8 cellular contexts compared by ENCODE assay signal in the genomic region with DNA sequence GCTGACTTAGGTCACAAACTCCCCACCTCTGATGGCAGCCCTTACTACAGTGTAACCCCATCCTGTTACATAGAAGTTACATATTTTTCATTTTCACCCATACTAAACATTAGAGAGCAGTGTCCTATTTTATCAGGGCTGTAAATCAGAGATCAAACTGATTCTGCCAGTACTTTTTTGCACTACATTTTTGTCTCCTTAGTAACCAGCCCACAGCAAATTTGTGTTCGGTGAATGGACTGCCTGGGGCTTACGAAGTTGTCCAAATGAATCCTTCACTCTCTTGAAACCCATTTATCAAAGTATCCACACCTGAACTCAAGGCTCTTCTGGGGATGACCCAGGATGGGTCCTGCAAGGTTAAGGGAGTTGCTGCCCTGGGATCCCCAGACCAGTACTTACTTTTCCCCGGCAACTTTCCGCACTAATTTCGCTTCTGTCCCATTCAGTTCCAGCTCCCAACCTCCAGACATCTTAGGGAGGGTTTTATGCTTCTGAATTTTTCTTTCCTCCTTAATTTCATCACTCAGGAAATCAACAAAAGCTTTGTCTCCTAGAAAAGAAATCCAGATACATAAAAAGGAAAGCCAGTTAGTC. TPM values are rescaled to one million over a fixed set of nuclear protein-coding genes. Genes with fewer than 3 reads are reported as not detected.
DNase-seq lines count a peak whose midpoint lies in the region; ATAC-seq, FAIRE-seq and TF ChIP-seq lines count a peak whose summit lies in the region.

No MANE protein-coding gene starts in this region.

- peaks cover 48% of the 10 kb centered on the region for H3K79me2 ChIP-seq in K562 (ENCODE audit: control insufficient read depth, insufficient read depth, low read length)

- no TSS peak for BruUV-seq in K562 (replicated peaks; lab: Mats Ljungman, UMichigan)

- H3K4me3 ChIP-seq in K562 (peak overlapping the region; percentile 94), lower lobe of right lung (peak overlapping the region; percentile 92), mucosa of descending colon (no peak overlapping the region)

- H3K27me3 ChIP-seq in K562 (ENCODE audit: control insufficient read depth in 2 of 2, insufficient read depth in 2 of 2, low read length in 2 of 2) = no peaks in the 10 kb centered on the region
- H3K27me3 ChIP-seq in lower lobe of right lung (ENCODE audit: low read depth) = no peaks in the 10 kb centered on the region

- no peak overlapping the region for H2AFZ ChIP-seq in K562 (ENCODE audit: low read depth, low read length)

- H3K27ac Mint-ChIP-seq in HFFc6 = peak overlapping the region; percentile 87

- TF ChIP-seq POLR2A in K562 (conservative IDR thresholded peaks at IDR 0.05) (no peak), GM12891 (IDR thresholded peaks at IDR 0.05; ENCODE audit: low read depth, low read length) (no peak)

- TF ChIP-seq CTCF in 22Rv1 (IDR thresholded peaks at IDR 0.05) (no peak), HFFc6 (IDR thresholded peaks at IDR 0.05) (no peak), K562 (IDR thresholded peaks at IDR 0.05 in 2 of 3, conservative IDR thresholded peaks at IDR 0.05 in 1 of 3; ENCODE audit: insufficient read depth in 2 of 3, low read depth in 1 of 3, low read length in 3 of 3) (no peak), lower lobe of right lung (IDR thresholded peaks at IDR 0.05) (no peak), mucosa of descending colon (IDR thresholded peaks at IDR 0.05) (no peak)

- H3K4me2 ChIP-seq in K562 (ENCODE audit: insufficient read depth, low read length) = peak overlapping the region; percentile 94

- no peak for ATAC-seq in K562
- ATAC-seq in lower lobe of right lung = no peak
- no peak for ATAC-seq in HG02973 (IDR thresholded peaks at IDR 0.05; ENCODE audit: unreplicated experiment)
- no peak for ATAC-seq in GM18520 (IDR thresholded peaks at IDR 0.05; ENCODE audit: unreplicated experiment)
- no peak for ATAC-seq in mucosa of descending colon

- peak overlapping the region; percentile 90 for H3K4me3 Mint-ChIP-seq in HFFc6

- FAIRE-seq in K562 (lab: Jason Lieb, UNC) (no peak), GM12891 (lab: Jason Lieb, UNC) (no peak)

- H4K20me1 ChIP-seq in K562 (replicated peaks; ENCODE audit: control insufficient read depth, insufficient read depth, low read length) = no peaks in the 10 kb centered on the region

- H3K36me3 Mint-ChIP-seq in HFFc6 (ENCODE audit: low read depth) = peaks cover 45% of the 10 kb centered on the region

- peak overlapping the region; percentile 74 for H3K27ac ChIP-seq in 22Rv1
- peak overlapping the region; percentile 85 for H3K27ac ChIP-seq in K562 (ENCODE audit: extremely low read depth, low read depth, low read length)
- H3K27ac ChIP-seq in lower lobe of right lung = peak overlapping the region; percentile 86

- 0% methylated on average over 5 of the region's 5 CpGs for WGBS in K562 (ENCODE audit: insufficient coverage, low coverage, missing lambda C conversion rate)

- intact Hi-C loops in K562 (cut with micrococcal nuclease) = loop anchor here (5.0 kb wide), 1 partner anchor 241 kb away; no protein-coding TSS in a partner anchor
- intact Hi-C loops in lower lobe of right lung (cut with DNase I) = no loop called here
- intact Hi-C loops in mucosa of descending colon (cut with DNase I, micrococcal nuclease) = no loop called here

- peaks cover 8 to 9% of the 10 kb centered on the region in 2 experiments; a peak in 4 of 5 replicates for H3K4me1 ChIP-seq in K562 (replicated peaks in 1 of 2; ENCODE audit: control insufficient read depth in 2 of 2, insufficient read depth in 2 of 2, low read length in 2 of 2)
- peaks cover 20% of the 10 kb centered on the region for H3K4me1 ChIP-seq in lower lobe of right lung
- H3K4me1 ChIP-seq in mucosa of descending colon (ENCODE audit: low read depth) = peaks cover 16% of the 10 kb centered on the region

- no peak for TF ChIP-seq EP300 in K562 (IDR thresholded peaks at IDR 0.05; ENCODE audit: low read length)

- in situ Hi-C loops in K562 (cut with MboI) = no loop called here

- H3K9ac ChIP-seq in K562 (ENCODE audit: insufficient read depth in 1 of 2, low read depth in 2 of 2, low read length in 2 of 2) = peak overlapping the region; percentile 92 to 97

- CTCF ChIA-PET in K562 (lab: Yijun Ruan, JAX; ENCODE audit: low intra/inter-chr PET ratio) = interaction anchor here (2.0 kb wide), 1 partner anchor 188 kb away, joined by 9 read pairs; no protein-coding TSS in a partner anchor

- no peak for TF ChIP-seq RAD21 in K562 (CRISPR knock-in tag; conservative IDR thresholded peaks at IDR 0.05 in 1 of 2, IDR thresholded peaks at IDR 0.05 in 1 of 2)

- H3K9me1 ChIP-seq in K562 (ENCODE audit: control insufficient read depth, insufficient read depth, low read length) = no peaks in the 10 kb centered on the region

- no peaks in the 10 kb centered on the region for H3K9me3 ChIP-seq in K562 (replicated peaks; ENCODE audit: control insufficient read depth, insufficient read depth, low read depth, low read length)
- no peaks in the 10 kb centered on the region for H3K9me3 ChIP-seq in lower lobe of right lung
- H3K9me3 ChIP-seq in mucosa of descending colon = no peaks in the 10 kb centered on the region

- no peaks in the 10 kb centered on the region for H3K9me3 Mint-ChIP-seq in HFFc6

- peak; percentile 84 for DNase-seq in HFFc6
- no peak for DNase-seq in K562 (ENCODE audit: extremely low read depth in 1 of 4, low spot score in 3 of 4)
- DNase-seq in lower lobe of right lung = no peak
- no peak for DNase-seq in GM12891 (ENCODE audit: insufficient read length, low spot score)
- no peak for DNase-seq in mucosa of descending colon

- peaks cover 58% of the 10 kb centered on the region for H3K36me3 ChIP-seq in K562 (ENCODE audit: control insufficient read depth, insufficient read depth, low read length)
- peaks cover 54% of the 10 kb centered on the region for H3K36me3 ChIP-seq in lower lobe of right lung
- no peaks in the 10 kb centered on the region for H3K36me3 ChIP-seq in mucosa of descending colon (ENCODE audit: low read depth)

- POLR2A ChIA-PET in K562 (lab: Yijun Ruan, JAX) = interaction anchor here (1.2 to 1.5 kb wide), 2 partner anchors 9 to 58 kb away, joined by 4 to 8 read pairs; no protein-coding TSS in a partner anchor

- H3K27me3 Mint-ChIP-seq in HFFc6 (ENCODE audit: insufficient read depth) = peaks cover 3% of the 10 kb centered on the region; the same call in 1 of the 2 replicates

- H3K4me1 Mint-ChIP-seq in HFFc6 (ENCODE audit: low read depth) = peaks cover 45% of the 10 kb centered on the region

RNA-seq across cellular contexts. Expression of gene C1QBP, which starts 1.1 kb away (rescaled TPM):
- 100 to 1,000 TPM; 222 to 267 (median 235) TPM for total RNA-seq in HFFc6 (2021; fragmentation: NEBNext Ultra II Directional; extraction: Animal tissue kit (Norgen Biotek cat#: 25700))
- total RNA-seq in K562 (2011; cell fraction: chromatin; rRNA removed; ENCODE audit: low replicate concordance) = 53.8 and 58.8 TPM in 2 replicates
- total RNA-seq in K562 (2011; cell fraction: nucleolus; rRNA removed) = 54.0 and 57.5 TPM in 2 replicates
- 80.1 and 85.1 TPM in 2 replicates for total RNA-seq in K562 (2011; cell fraction: nucleoplasm; rRNA removed)
- total RNA-seq in K562 (2014; rRNA removed) (383 and 419 TPM in 2 replicates), K562 (2014; rRNA removed; fragmentation: Illumina TruSeq; extraction: Trizol) (625 and 715 TPM in 2 replicates), K562 (2015; rRNA removed; fragmentation: Illumina TruSeq; extraction: Trizol) (633 and 665 TPM in 2 replicates), K562 (2021) (414 and 433 TPM in 2 replicates), lower lobe of right lung (57.5 TPM), mucosa of descending colon (100 to 1,000 TPM in 2 of 3 donors, 10 to 100 TPM in 1; 81.0 to 145 (median 101) TPM)
- polyA plus RNA-seq in K562 (2011; rRNA removed) (209 and 398 TPM in 2 replicates), K562 (2014; fragmentation: Illumina TruSeq; extraction: Trizol) (490 and 582 TPM in 2 replicates), K562 (2014; fragmentation: Nextera tagmentation; extraction: Ambion mirVana) (100 to 1,000 TPM in 1 of 2 experiments, 10 to 100 TPM in 1; 90.7 to 107 TPM), K562 (2014; rRNA removed) (367 and 377 TPM in 2 replicates)
- polyA plus RNA-seq in K562 (2011; cell fraction: cytosol; rRNA removed) = 186 and 265 TPM in 2 replicates
- 70.9 and 132 TPM in 2 replicates for polyA plus RNA-seq in K562 (2011; cell fraction: nucleus; rRNA removed)
- 238 and 392 TPM in 2 replicates for polyA plus RNA-seq in K562 (2012)
- 327 and 403 TPM in 2 replicates for polyA minus RNA-seq in K562 (2011; rRNA and poly(A)+ RNA removed)
- polyA minus RNA-seq in K562 (2011; cell fraction: cytosol; rRNA and poly(A)+ RNA removed) = 186 and 189 TPM in 2 replicates
- 23.4 and 48.8 TPM in 2 replicates for polyA minus RNA-seq in K562 (2011; cell fraction: nucleus; rRNA and poly(A)+ RNA removed)
- polyA plus RNA-seq in GM12891 (2012; ENCODE audit: low read depth, missing spikeins) = 331 TPM

RNA-seq across cellular contexts. Expression of gene RPAIN, which starts 17.8 kb away (rescaled TPM):
- 10 to 100 TPM; 20.4 to 25.6 (median 22.5) TPM for total RNA-seq in HFFc6 (2021; fragmentation: NEBNext Ultra II Directional; extraction: Animal tissue kit (Norgen Biotek cat#: 25700))
- 74.4 and 86.5 TPM in 2 replicates for total RNA-seq in K562 (2011; cell fraction: chromatin; rRNA removed; ENCODE audit: low replicate concordance)
- 54.0 and 60.7 TPM in 2 replicates for total RNA-seq in K562 (2011; cell fraction: nucleolus; rRNA removed)
- total RNA-seq in K562 (2011; cell fraction: nucleoplasm; rRNA removed) = 79.5 and 101 TPM in 2 replicates
- 40.2 and 48.4 TPM in 2 replicates for total RNA-seq in K562 (2014; rRNA removed)
- 37.2 and 38.5 TPM in 2 replicates for total RNA-seq in K562 (2014; rRNA removed; fragmentation: Illumina TruSeq; extraction: Trizol)
- 41.2 and 43.8 TPM in 2 replicates for total RNA-seq in K562 (2015; rRNA removed; fragmentation: Illumina TruSeq; extraction: Trizol)
- total RNA-seq in K562 (2021) = 23.5 and 29.6 TPM in 2 replicates
- polyA plus RNA-seq in K562 (2011; rRNA removed) = 37.7 and 41.6 TPM in 2 replicates
- polyA plus RNA-seq in K562 (2011; cell fraction: cytosol; rRNA removed) = 12.4 and 26.1 TPM in 2 replicates
- polyA plus RNA-seq in K562 (2011; cell fraction: nucleus; rRNA removed) = 48.5 and 59.6 TPM in 2 replicates
- 21.7 and 24.4 TPM in 2 replicates for polyA plus RNA-seq in K562 (2012)
- polyA plus RNA-seq in K562 (2014; fragmentation: Illumina TruSeq; extraction: Trizol) = 27.3 and 29.8 TPM in 2 replicates
- 10 to 100 TPM; 62.0 to 63.7 TPM for polyA plus RNA-seq in K562 (2014; fragmentation: Nextera tagmentation; extraction: Ambion mirVana)
- polyA plus RNA-seq in K562 (2014; rRNA removed) = 34.3 and 41.2 TPM in 2 replicates
- 26.6 and 27.9 TPM in 2 replicates for polyA minus RNA-seq in K562 (2011; rRNA and poly(A)+ RNA removed)
- 9.9 and 10.1 TPM in 2 replicates for polyA minus RNA-seq in K562 (2011; cell fraction: cytosol; rRNA and poly(A)+ RNA removed)
- 19.9 and 36.2 TPM in 2 replicates for polyA minus RNA-seq in K562 (2011; cell fraction: nucleus; rRNA and poly(A)+ RNA removed)
- total RNA-seq in lower lobe of right lung = 37.2 TPM
- 43.3 TPM for polyA plus RNA-seq in GM12891 (2012; ENCODE audit: low read depth, missing spikeins)
- total RNA-seq in mucosa of descending colon = 10 to 100 TPM; 29.7 to 34.3 (median 32.1) TPM

RNA-seq across cellular contexts. Expression of gene NUP88, which starts 18.4 kb away (rescaled TPM):
- 10 to 100 TPM; 49.3 to 68.7 (median 64.2) TPM for total RNA-seq in HFFc6 (2021; fragmentation: NEBNext Ultra II Directional; extraction: Animal tissue kit (Norgen Biotek cat#: 25700))
- 105 and 145 TPM in 2 replicates for total RNA-seq in K562 (2011; cell fraction: chromatin; rRNA removed; ENCODE audit: low replicate concordance)
- 69.5 and 74.9 TPM in 2 replicates for total RNA-seq in K562 (2011; cell fraction: nucleolus; rRNA removed)
- 68.0 and 71.5 TPM in 2 replicates for total RNA-seq in K562 (2011; cell fraction: nucleoplasm; rRNA removed)
- total RNA-seq in K562 (2014; rRNA removed) = 125 and 128 TPM in 2 replicates
- 137 and 154 TPM in 2 replicates for total RNA-seq in K562 (2014; rRNA removed; fragmentation: Illumina TruSeq; extraction: Trizol)
- total RNA-seq in K562 (2015; rRNA removed; fragmentation: Illumina TruSeq; extraction: Trizol) = 143 and 148 TPM in 2 replicates
- 72.1 and 73.6 TPM in 2 replicates for total RNA-seq in K562 (2021)
- polyA plus RNA-seq in K562 (2011; rRNA removed) = 81.9 and 119 TPM in 2 replicates
- polyA plus RNA-seq in K562 (2011; cell fraction: cytosol; rRNA removed) = 62.2 and 70.5 TPM in 2 replicates
- 56.3 and 61.3 TPM in 2 replicates for polyA plus RNA-seq in K562 (2011; cell fraction: nucleus; rRNA removed)
- polyA plus RNA-seq in K562 (2012) = 53.6 and 71.8 TPM in 2 replicates
- 150 and 160 TPM in 2 replicates for polyA plus RNA-seq in K562 (2014; fragmentation: Illumina TruSeq; extraction: Trizol)
- 10 to 100 TPM; 59.9 to 74.6 TPM for polyA plus RNA-seq in K562 (2014; fragmentation: Nextera tagmentation; extraction: Ambion mirVana)
- 117 and 137 TPM in 2 replicates for polyA plus RNA-seq in K562 (2014; rRNA removed)
- 184 and 195 TPM in 2 replicates for polyA minus RNA-seq in K562 (2011; rRNA and poly(A)+ RNA removed)
- polyA minus RNA-seq in K562 (2011; cell fraction: cytosol; rRNA and poly(A)+ RNA removed) = 45.9 and 52.1 TPM in 2 replicates
- 50.2 and 72.0 TPM in 2 replicates for polyA minus RNA-seq in K562 (2011; cell fraction: nucleus; rRNA and poly(A)+ RNA removed)
- 36.7 TPM for total RNA-seq in lower lobe of right lung
- 111 TPM for polyA plus RNA-seq in GM12891 (2012; ENCODE audit: low read depth, missing spikeins)
- total RNA-seq in mucosa of descending colon = 10 to 100 TPM; 46.1 to 72.3 (median 50.8) TPM

RNA-seq across cellular contexts. Expression of gene DHX33, which starts 31.0 kb away (rescaled TPM):
- total RNA-seq in HFFc6 (2021; fragmentation: NEBNext Ultra II Directional; extraction: Animal tissue kit (Norgen Biotek cat#: 25700)) = 10 to 100 TPM; 16.8 to 18.9 (median 17.3) TPM
- total RNA-seq in K562 (2011; cell fraction: chromatin; rRNA removed; ENCODE audit: low replicate concordance) = 25.9 and 28.4 TPM in 2 replicates
- 18.9 and 19.7 TPM in 2 replicates for total RNA-seq in K562 (2011; cell fraction: nucleolus; rRNA removed)
- total RNA-seq in K562 (2011; cell fraction: nucleoplasm; rRNA removed) = 15.6 and 18.4 TPM in 2 replicates
- 7.7 and 8.9 TPM in 2 replicates for total RNA-seq in K562 (2014; rRNA removed)
- total RNA-seq in K562 (2014; rRNA removed; fragmentation: Illumina TruSeq; extraction: Trizol) = 8.8 and 9.3 TPM in 2 replicates
- 8.6 and 9.0 TPM in 2 replicates for total RNA-seq in K562 (2015; rRNA removed; fragmentation: Illumina TruSeq; extraction: Trizol)
- 19.8 and 20.2 TPM in 2 replicates for total RNA-seq in K562 (2021)
- polyA plus RNA-seq in K562 (2011; rRNA removed) = 12.8 and 13.0 TPM in 2 replicates
- 9.9 and 11.7 TPM in 2 replicates for polyA plus RNA-seq in K562 (2011; cell fraction: cytosol; rRNA removed)
- polyA plus RNA-seq in K562 (2011; cell fraction: nucleus; rRNA removed) = 11.8 and 20.1 TPM in 2 replicates
- 7.3 and 13.4 TPM in 2 replicates for polyA plus RNA-seq in K562 (2012)
- polyA plus RNA-seq in K562 (2014; fragmentation: Illumina TruSeq; extraction: Trizol) = 21.0 and 22.5 TPM in 2 replicates
- 1 to 10 TPM; 4.4 to 7.9 TPM for polyA plus RNA-seq in K562 (2014; fragmentation: Nextera tagmentation; extraction: Ambion mirVana)
- polyA plus RNA-seq in K562 (2014; rRNA removed) = 10.4 and 12.3 TPM in 2 replicates
- 19.5 and 21.1 TPM in 2 replicates for polyA minus RNA-seq in K562 (2011; rRNA and poly(A)+ RNA removed)
- 10.9 and 15.6 TPM in 2 replicates for polyA minus RNA-seq in K562 (2011; cell fraction: cytosol; rRNA and poly(A)+ RNA removed)
- polyA minus RNA-seq in K562 (2011; cell fraction: nucleus; rRNA and poly(A)+ RNA removed) = 5.5 and 7.6 TPM in 2 replicates
- total RNA-seq in lower lobe of right lung = 10.2 TPM
- 8.6 TPM for polyA plus RNA-seq in GM12891 (2012; ENCODE audit: low read depth, missing spikeins)
- 10 to 100 TPM in 1 of 3 donors, 1 to 10 TPM in 2; 9.4 to 12.7 (median 9.7) TPM for total RNA-seq in mucosa of descending colon

RNA-seq across cellular contexts. Expression of gene DERL2, which starts 48.2 kb away (rescaled TPM):
- total RNA-seq in HFFc6 (2021; fragmentation: NEBNext Ultra II Directional; extraction: Animal tissue kit (Norgen Biotek cat#: 25700)) = 100 to 1,000 TPM in 4 of 6 experiments, 10 to 100 TPM in 2; 85.9 to 109 (median 103) TPM
- 37.6 and 66.8 TPM in 2 replicates for total RNA-seq in K562 (2011; cell fraction: chromatin; rRNA removed; ENCODE audit: low replicate concordance)
- total RNA-seq in K562 (2011; cell fraction: nucleolus; rRNA removed) = 28.9 and 32.4 TPM in 2 replicates
- 52.6 and 69.4 TPM in 2 replicates for total RNA-seq in K562 (2011; cell fraction: nucleoplasm; rRNA removed)
- total RNA-seq in K562 (2014; rRNA removed) (11.5 and 15.5 TPM in 2 replicates), K562 (2014; rRNA removed; fragmentation: Illumina TruSeq; extraction: Trizol) (24.5 and 29.8 TPM in 2 replicates), K562 (2015; rRNA removed; fragmentation: Illumina TruSeq; extraction: Trizol) (21.2 and 22.4 TPM in 2 replicates), K562 (2021) (30.9 and 35.6 TPM in 2 replicates), lower lobe of right lung (59.3 TPM), mucosa of descending colon (10 to 100 TPM; 43.9 to 58.5 (median 58.3) TPM)
- polyA plus RNA-seq in K562 (2011; rRNA removed) (32.6 and 35.7 TPM in 2 replicates), K562 (2014; fragmentation: Illumina TruSeq; extraction: Trizol) (18.5 and 24.8 TPM in 2 replicates), K562 (2014; fragmentation: Nextera tagmentation; extraction: Ambion mirVana) (100 to 1,000 TPM; 105 TPM), K562 (2014; rRNA removed) (30.7 and 31.0 TPM in 2 replicates)
- polyA plus RNA-seq in K562 (2011; cell fraction: cytosol; rRNA removed) = 11.9 and 26.2 TPM in 2 replicates
- 38.2 and 51.0 TPM in 2 replicates for polyA plus RNA-seq in K562 (2011; cell fraction: nucleus; rRNA removed)
- polyA plus RNA-seq in K562 (2012) = 24.4 and 27.8 TPM in 2 replicates
- 14.6 and 15.6 TPM in 2 replicates for polyA minus RNA-seq in K562 (2011; rRNA and poly(A)+ RNA removed)
- polyA minus RNA-seq in K562 (2011; cell fraction: cytosol; rRNA and poly(A)+ RNA removed) = 6.7 and 9.0 TPM in 2 replicates
- polyA minus RNA-seq in K562 (2011; cell fraction: nucleus; rRNA and poly(A)+ RNA removed) = 21.9 and 28.2 TPM in 2 replicates
- 48.9 TPM for polyA plus RNA-seq in GM12891 (2012; ENCODE audit: low read depth, missing spikeins)
